Comparison of ENCODE assay signal across 12 cellular contexts in genomic region chr18:38545071-38545470, GRCh38.
A peak's percentile ranks its signal among the peaks of the same experiment; 100 is the strongest.
DNase-seq lines count a peak whose midpoint lies in the region; ATAC-seq and TF ChIP-seq lines count a peak whose summit lies in the region.
"Had no signal": no experiment of that assay in that cellular context is flagged by ENCODE, and none has a peak within 500 bp of the region (broad histone marks: within the 10 kb centered on the region; RNA-seq: fewer than 3 reads in every experiment).

No MANE protein-coding gene starts in this region.

- H3K27me3 ChIP-seq in HAP-1 (ENCODE audit: low read depth) (no peaks in the 10 kb centered on the region), ascending aorta (no peaks in the 10 kb centered on the region)
- H3K27me3 ChIP-seq: body of pancreas, ovary had no signal

- H3K4me1 ChIP-seq in HAP-1 = peaks cover 7% of the 10 kb centered on the region
- no peaks in the 10 kb centered on the region for H3K4me1 ChIP-seq in ascending aorta
- H3K4me1 ChIP-seq: body of pancreas had no signal

- H3K36me3 ChIP-seq in HAP-1 (replicated peaks) (no peaks in the 10 kb centered on the region), ascending aorta (no peaks in the 10 kb centered on the region)
- H3K36me3 ChIP-seq: ovary had no signal

- ATAC-seq in left lobe of liver = peak; percentile 47
- ATAC-seq: body of pancreas had no signal

- intact Hi-C loops in ascending aorta (cut with DNase I) = no loop called here

- H3K9me3 ChIP-seq in HAP-1 (no peaks in the 10 kb centered on the region), ascending aorta (no peaks in the 10 kb centered on the region)
- H3K9me3 ChIP-seq: body of pancreas, ovary had no signal

- in situ Hi-C loops in HAP-1 (cut with MboI; ENCODE audit: low sequenced_read_pairs) = no loop called here

- TF ChIP-seq CTCF in ascending aorta (IDR thresholded peaks at IDR 0.05) = no peak

- H3K4me3 ChIP-seq in HAP-1 (no peak overlapping the region), ascending aorta (no peak overlapping the region)
- H3K4me3 ChIP-seq: body of pancreas, ovary had no signal

- DNase-seq in SIG-M5 treated with dmso at 0.1 percent for 504 hours (lab: John Stamatoyannopoulos, UW; ENCODE audit: unreplicated experiment) = peak; percentile 13
- DNase-seq in SIG-M5 (lab: John Stamatoyannopoulos, UW) = no peak
- DNase-seq in HAP-1 (ENCODE audit: low spot score in 2 of 2) = peak; percentile 31 to 60
- DNase-seq in RPMI8226 = peak; percentile 24
- no peak for DNase-seq in left lobe of liver (ENCODE audit: low spot score)
- DNase-seq in MV-4-11 (lab: John Stamatoyannopoulos, UW) = no peak
- no peak for DNase-seq in ascending aorta (ENCODE audit: low spot score in 2 of 2)
- DNase-seq in activated gamma-delta T cell (lab: John Stamatoyannopoulos, UW) = no peak
- DNase-seq: activated B cell treated with CpG ODN at 0.5 μM for 24 hours, body of pancreas, NCI-H2171 treated with DMSO at 0.1 percent for 48 hours, ovary had no signal

- no peak overlapping the region for H3K27ac ChIP-seq in ascending aorta
- H3K27ac ChIP-seq: body of pancreas, ovary had no signal

Comparison
In these comparisons a context has a peak if more than half of its experiments do, and no peak if none do; other contexts are left out.
1. DNase-seq: peak in SIG-M5 treated with dmso at 0.1 percent for 504 hours (single experiment), HAP-1 (2 of 2) and RPMI8226 (single experiment); none in SIG-M5 (single experiment), left lobe of liver (single experiment), MV-4-11 (single experiment), ascending aorta (0 of 2) and activated gamma-delta T cell (single experiment).